Comparison of ENCODE assay signal across 32 cellular contexts in genomic region chr3:94118390-94118789, GRCh38.
"Had no signal": no experiment of that assay in that cellular context is flagged by ENCODE, and none has a peak within 500 bp of the region (broad histone marks: within the 10 kb centered on the region; RNA-seq: fewer than 3 reads in every experiment).

No MANE protein-coding gene starts in this region.

- H3K9ac ChIP-seq: KMS-11 had no signal

- H3K27ac ChIP-seq: ascending aorta, body of pancreas, KMS-11, VCaP had no signal

- H3K4me3 ChIP-seq: ascending aorta, body of pancreas had no signal

- H3K4me2 ChIP-seq: KMS-11 had no signal

- H3K4me1 ChIP-seq: ascending aorta, body of pancreas had no signal

- DNase-seq: activated B cell treated with CpG ODN at 0.5 μM for 24 hours; activated CD4-positive, alpha-beta T cell treated with anti-CD3 and anti-CD28 coated beads for 1 hour; activated CD4-positive, alpha-beta T cell treated with anti-CD3 and anti-CD28 coated beads, Interleukin-2, amount 10 ng/mL, durations not matched to agents 24 days and 14 days; activated CD4-positive, alpha-beta T cell treated with anti-CD3 and anti-CD28 coated beads, Interleukin-2, amount 50 U/mL, for 4 hours; activated CD8-positive, alpha-beta T cell treated with anti-CD3 and anti-CD28 coated beads for 36 hours; activated effector memory CD4-positive, alpha-beta T cell treated with anti-CD3 and anti-CD28 coated beads, Interleukin-2, amount 50 U/mL, for 16 hours; activated naive CD4-positive, alpha-beta T cell; activated naive CD4-positive, alpha-beta T cell treated with anti-CD3 and anti-CD28 coated beads, Interleukin-2, amount 50 U/mL, for 16 hours; activated naive CD8-positive, alpha-beta T cell treated with anti-CD3 and anti-CD28 coated beads for 36 hours; activated T-cell treated with anti-CD3 and anti-CD28 coated beads, Interleukin-2, amount 50 U/mL, for 1 hour; activated T-cell treated with anti-CD3 and anti-CD28 coated beads, Interleukin-2, amount 50 U/mL, for 72 hours; amygdala; body of pancreas; caudate nucleus; cerebellar nuclear complex; MM.1S; NCI-H1048; NCI-H1105 treated with DMSO at 0.1 percent for 48 hours; NCI-H1436; NCI-H1694 treated with DMSO at 0.1 percent for 48 hours; NCI-H2029; NCI-H345; NCI-H510A; NCI-H526; NCI-H774; Right ventricle myocardium superior; T-cell; T-helper 9 cell had no signal

- H3K36me3 ChIP-seq: ascending aorta had no signal

- H3K9me3 ChIP-seq: ascending aorta, body of pancreas had no signal

- H3K27me3 ChIP-seq: ascending aorta, body of pancreas had no signal

- ATAC-seq: activated CD8-positive, alpha-beta T cell treated with anti-CD3 and anti-CD28 coated beads for 36 hours; activated T-cell treated with anti-CD3 and anti-CD28 coated beads, Interleukin-2, amount 50 U/mL, for 72 hours; activated T-helper 17 cell treated with anti-CD3 and anti-CD28 coated beads, Interleukin-2, amount 50 U/mL, for 72 hours; body of pancreas; T-cell had no signal
